8 cellular contexts compared by ENCODE assay signal in the genomic region with DNA sequence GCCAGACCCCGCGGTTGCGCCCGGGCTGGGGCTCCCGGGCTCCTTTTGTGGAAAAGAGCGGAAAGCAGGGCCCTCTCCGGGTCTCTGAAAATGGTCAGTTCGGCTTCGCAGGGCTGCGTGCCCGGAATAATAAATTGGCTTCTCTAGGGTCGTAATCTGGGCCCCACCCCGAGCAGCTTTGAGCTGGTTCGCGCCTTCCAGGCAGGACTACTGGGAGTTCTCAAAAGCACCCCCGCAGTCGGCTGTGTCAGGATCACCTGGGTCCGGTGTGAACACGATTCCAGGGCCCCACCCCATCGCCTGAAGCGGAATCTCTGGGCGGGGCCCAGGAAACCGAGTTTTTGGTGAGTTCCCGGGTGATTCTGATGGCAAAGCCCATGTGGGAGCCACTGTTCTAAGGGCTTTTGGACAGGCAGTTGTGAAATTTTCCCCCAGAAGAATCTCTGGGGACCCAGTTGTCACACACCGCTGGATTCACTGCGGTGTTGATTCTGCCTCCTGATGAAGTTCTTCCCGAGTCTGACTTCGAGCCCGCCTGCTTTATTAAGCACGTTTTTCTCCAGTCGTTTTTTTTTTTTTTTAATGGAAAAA.
DNase-seq lines count a peak whose midpoint lies in the region; ATAC-seq and TF ChIP-seq lines count a peak whose summit lies in the region.

No MANE protein-coding gene starts in this region.

- TF ChIP-seq CTCF in colonic mucosa (IDR thresholded peaks at IDR 0.05), result no peak
- no peak for TF ChIP-seq CTCF in lung (IDR thresholded peaks at IDR 0.05; ENCODE audit: control extremely low read depth, extremely low read depth)

- peak overlapping the region; percentile 55 to 66 for H3K9ac ChIP-seq in colonic mucosa (ENCODE audit: low read depth in 2 of 2, low read length in 2 of 2)
- no peak overlapping the region for H3K9ac ChIP-seq in Karpas-422 (ENCODE audit: low read length)

- H3K9me3 ChIP-seq in colonic mucosa (no peaks in the 10 kb centered on the region), lung (ENCODE audit: control insufficient read depth in 2 of 2, insufficient read depth in 1 of 2, low read length in 1 of 2) (peaks cover 0 to 3% of the 10 kb centered on the region in 2 donors), thymus (ENCODE audit: control insufficient read depth) (no peaks in the 10 kb centered on the region), Karpas-422 (ENCODE audit: low read length) (no peaks in the 10 kb centered on the region)

- no peaks in the 10 kb centered on the region for H3K9me2 ChIP-seq in Karpas-422 (replicated peaks; ENCODE audit: insufficient read depth, low read length)

- H3K36me3 ChIP-seq in colonic mucosa, result no peaks in the 10 kb centered on the region
- H3K36me3 ChIP-seq in lung (ENCODE audit: control insufficient read depth in 2 of 2, insufficient read depth in 2 of 2, low read length in 2 of 2), result no peaks in the 10 kb centered on the region
- no peaks in the 10 kb centered on the region for H3K36me3 ChIP-seq in thymus (ENCODE audit: control insufficient read depth, insufficient read depth)
- no peaks in the 10 kb centered on the region for H3K36me3 ChIP-seq in Karpas-422 (ENCODE audit: insufficient read depth, low read length)

- H3K79me2 ChIP-seq in Karpas-422 (ENCODE audit: low read length), result no peaks in the 10 kb centered on the region

- H3K27ac ChIP-seq in colonic mucosa (no peak overlapping the region), lung (ENCODE audit: low read depth in 1 of 2, low read length in 1 of 2) (peak overlapping the region in 1 of 2 donors; percentile 57), thymus (ENCODE audit: low read depth) (peak overlapping the region; percentile 31), Karpas-422 (ENCODE audit: low read length) (no peak overlapping the region)

- peak overlapping the region; percentile 68 for H3K4me3 ChIP-seq in colonic mucosa
- H3K4me3 ChIP-seq in lung, result peak overlapping the region; percentile 17
- peak overlapping the region; percentile 81 for H3K4me3 ChIP-seq in thymus (ENCODE audit: low read length)
- no peak overlapping the region for H3K4me3 ChIP-seq in Karpas-422 (ENCODE audit: low read length)

- H3K4me1 ChIP-seq in colonic mucosa (peaks cover 4% of the 10 kb centered on the region), lung (ENCODE audit: control insufficient read depth in 2 of 2, insufficient read depth in 2 of 2, low read length in 2 of 2) (peaks cover 0 to 7% of the 10 kb centered on the region in 2 donors), thymus (ENCODE audit: control insufficient read depth, insufficient read depth, low read length) (peaks cover 3% of the 10 kb centered on the region), Karpas-422 (ENCODE audit: low read length) (peaks cover 25% of the 10 kb centered on the region)

- ATAC-seq in lung (ENCODE audit: insufficient read depth, low FRiP score) (peak; percentile 28), HG02610 (IDR thresholded peaks at IDR 0.05; ENCODE audit: unreplicated experiment) (no peak)

- intact Hi-C loops in colonic mucosa (cut with DNase I), result loop anchor here (5.0 kb wide), 2 partner anchors 268 to 703 kb away; no protein-coding TSS in a partner anchor

- H3K27me3 ChIP-seq in colonic mucosa, result no peaks in the 10 kb centered on the region
- no peaks in the 10 kb centered on the region for H3K27me3 ChIP-seq in lung (ENCODE audit: control insufficient read depth, insufficient read depth)
- peaks cover 5% of the 10 kb centered on the region for H3K27me3 ChIP-seq in thymus (ENCODE audit: control insufficient read depth, insufficient read depth)
- no peaks in the 10 kb centered on the region for H3K27me3 ChIP-seq in Karpas-422 (ENCODE audit: low read length)

- 6 to 8% methylated on average over 31 of the region's 31 CpGs for WGBS in lung, 2 donors
- WGBS in thymus, result 13% methylated on average over 31 of the region's 31 CpGs

- no peaks in the 10 kb centered on the region for H4K20me1 ChIP-seq in Karpas-422 (ENCODE audit: insufficient read depth, low read depth, low read length)

- no peak overlapping the region for H2AFZ ChIP-seq in Karpas-422 (ENCODE audit: low read length)

- H3K4me2 ChIP-seq in Karpas-422 (ENCODE audit: low read depth, low read length, poor library complexity, severe bottlenecking), result no peak overlapping the region

- DNase-seq in NCI-H146 (lab: John Stamatoyannopoulos, UW) (peak; percentile 35), NCI-H146 treated with DMSO at 0.1 percent for 48 hours (lab: John Stamatoyannopoulos, UW; ENCODE audit: unreplicated experiment) (no peak), NCI-H774 (lab: John Stamatoyannopoulos, UW) (peak; percentile 43), colonic mucosa (peak; percentile 68), lung (ENCODE audit: low spot score) (peak; percentile 39), Karpas-422 (no peak)

Comparison
In these comparisons a context has a peak if more than half of its experiments do, and no peak if none do; other contexts are left out.
1. DNase-seq: peak in NCI-H146 (single experiment), NCI-H774 (single experiment), colonic mucosa (single experiment) and lung (single experiment); none in NCI-H146 treated with DMSO at 0.1 percent for 48 hours (single experiment) and Karpas-422 (single experiment).